Comparison of ENCODE assay signal across 15 cellular contexts in genomic region chr3:13234664-13235063, GRCh38.
DNase-seq lines count a peak whose midpoint lies in the region; ATAC-seq and TF ChIP-seq lines count a peak whose summit lies in the region.
"Had no signal": no experiment of that assay in that cellular context is flagged by ENCODE, and none has a peak within 500 bp of the region (broad histone marks: within the 10 kb centered on the region; RNA-seq: fewer than 3 reads in every experiment).

No MANE protein-coding gene starts in this region.

- no peak for TF ChIP-seq EP300 in SK-N-SH (IDR thresholded peaks at IDR 0.05; ENCODE audit: borderline replicate concordance in 1 of 2, low read depth in 1 of 2, low read length in 1 of 2)

- H3K4me3 ChIP-seq in SK-N-SH (ENCODE audit: low read depth in 2 of 2, low read length in 1 of 2) (no peak overlapping the region), DND-41 (ENCODE audit: low read depth in 1 of 2, low read length in 2 of 2) (no peak overlapping the region), OCI-LY3 (ENCODE audit: low read length) (peak overlapping the region; percentile 11)
- H3K4me3 ChIP-seq: hepatocyte, suprapubic skin had no signal

- H3K4me1 Mint-ChIP-seq in naive B cell = peaks cover 29 to 40% (median 34%) of the 10 kb centered on the region in 3 donors

- no peaks in the 10 kb centered on the region for H3K36me3 ChIP-seq in SK-N-SH (replicated peaks in 1 of 2; ENCODE audit: control insufficient read depth in 1 of 2, insufficient read depth in 2 of 2, low read length in 1 of 2)
- no peaks in the 10 kb centered on the region for H3K36me3 ChIP-seq in DND-41 (ENCODE audit: insufficient read depth, low read length)
- no peaks in the 10 kb centered on the region for H3K36me3 ChIP-seq in OCI-LY3 (replicated peaks; ENCODE audit: low read depth, low read length)
- H3K36me3 ChIP-seq: suprapubic skin had no signal

- no peaks in the 10 kb centered on the region for H3K4me1 ChIP-seq in SK-N-SH (ENCODE audit: control insufficient read depth in 1 of 2, insufficient read depth in 2 of 2, low read depth in 1 of 2, low read length in 1 of 2)
- peaks cover 40% of the 10 kb centered on the region for H3K4me1 ChIP-seq in DND-41 (ENCODE audit: insufficient read depth, low read length)
- peaks cover 23% of the 10 kb centered on the region for H3K4me1 ChIP-seq in OCI-LY3 (ENCODE audit: low read length)

- no peaks in the 10 kb centered on the region for H3F3A ChIP-seq in SK-N-SH (replicated peaks; ENCODE audit: insufficient read depth)

- no peak overlapping the region for H3K4me2 ChIP-seq in SK-N-SH
- peak overlapping the region; percentile 38; the same call in 1 of the 2 replicates for H3K4me2 ChIP-seq in DND-41 (ENCODE audit: insufficient read depth, low read length)
- H3K4me2 ChIP-seq in OCI-LY3 (ENCODE audit: low read length) = peak overlapping the region; percentile 58
- H3K4me2 ChIP-seq: hepatocyte had no signal

- peak overlapping the region in 7 of 8 donors; percentile 48 to 87 (median 80) for H3K4me3 Mint-ChIP-seq in naive B cell

- no peak for TF ChIP-seq RAD21 in SK-N-SH (IDR thresholded peaks at IDR 0.05; ENCODE audit: low read length)

- TF ChIP-seq CTCF in SK-N-SH (IDR thresholded peaks at IDR 0.05) (no peak), DND-41 (IDR thresholded peaks at IDR 0.05; ENCODE audit: borderline replicate concordance, extremely low read depth, low read length, poor library complexity, severe bottlenecking) (no peak), OCI-LY3 (IDR thresholded peaks at IDR 0.05; ENCODE audit: low read depth, low read length) (no peak)

- DNase-seq in SK-N-SH (peak; percentile 19), DND-41 (no peak), naive B cell (no peak), iPS-NIHi11 (ENCODE audit: low spot score) (no peak), erythroblast (lab: John Stamatoyannopoulos, UW) (no peak)
- DNase-seq: GF-D8, MV-4-11, NCI-H2081, NCI-H774, retina had no signal

- no peaks in the 10 kb centered on the region for H3K9me2 ChIP-seq in SK-N-SH

- H3K9me3 ChIP-seq in SK-N-SH (no peaks in the 10 kb centered on the region), DND-41 (ENCODE audit: insufficient read depth, low read length, severe bottlenecking) (no peaks in the 10 kb centered on the region), OCI-LY3 (ENCODE audit: insufficient read depth, low read length) (no peaks in the 10 kb centered on the region)
- H3K9me3 ChIP-seq: suprapubic skin had no signal

- POLR2A ChIA-PET in SK-N-SH (lab: Yijun Ruan, JAX) = no interaction called here

- WGBS in SK-N-SH (ENCODE audit: low lambda C conversion rate) = 44% methylated on average over 9 of the region's 9 CpGs

- no peaks in the 10 kb centered on the region for H3K79me2 ChIP-seq in SK-N-SH (ENCODE audit: insufficient read depth)
- no peaks in the 10 kb centered on the region for H3K79me2 ChIP-seq in DND-41 (ENCODE audit: insufficient read depth, low read length)
- H3K79me2 ChIP-seq in OCI-LY3 (ENCODE audit: low read length) = no peaks in the 10 kb centered on the region
- H3K79me2 ChIP-seq: hepatocyte had no signal

- no peak for TF ChIP-seq POLR2A in erythroblast (IDR thresholded peaks at IDR 0.05; ENCODE audit: low read length)

- H3K36me3 Mint-ChIP-seq in naive B cell = no peaks in the 10 kb centered on the region

- H3K27ac Mint-ChIP-seq in naive B cell = peak overlapping the region in 4 of 6 donors; percentile 19 to 84 (median 71)

- H4K20me1 ChIP-seq in SK-N-SH (ENCODE audit: insufficient read depth) (no peaks in the 10 kb centered on the region), DND-41 (ENCODE audit: insufficient read depth, low read length) (0 out of 2 replicates have a peak, but pooled peaks cover 3% of the 10 kb centered on the region), OCI-LY3 (ENCODE audit: insufficient read depth, low read length) (no peaks in the 10 kb centered on the region)

- no peak for ATAC-seq in SK-N-SH treated with all-trans-retinoic acid at 6 μM for 48 hours
- peak; percentile 41 for ATAC-seq in DND-41 (ENCODE audit: insufficient read depth, low read depth)
- ATAC-seq in naive B cell (ENCODE audit: low read depth in 2 of 2) = peak; percentile 18 to 34
- ATAC-seq in GM19324 (IDR thresholded peaks at IDR 0.05; ENCODE audit: low FRiP score, unreplicated experiment) = no peak

- H3K27me3 ChIP-seq in SK-N-SH (ENCODE audit: insufficient read depth) = no peaks in the 10 kb centered on the region; the same call in 1 of the 2 replicates
- H3K27me3 ChIP-seq in DND-41 (ENCODE audit: insufficient read depth, low read length, poor library complexity) = no peaks in the 10 kb centered on the region
- peaks cover 41% of the 10 kb centered on the region for H3K27me3 ChIP-seq in OCI-LY3 (ENCODE audit: low read depth, low read length)

- H3K9me3 Mint-ChIP-seq in naive B cell = no peaks in the 10 kb centered on the region

- H2AFZ ChIP-seq in SK-N-SH (ENCODE audit: low read depth) (no peak overlapping the region), DND-41 (ENCODE audit: low read depth, low read length) (no peak overlapping the region), OCI-LY3 (ENCODE audit: low read depth, low read length) (peak overlapping the region; percentile 92)
- H2AFZ ChIP-seq: hepatocyte had no signal

- CTCF ChIA-PET in SK-N-SH (lab: Yijun Ruan, JAX) = interaction anchor here (1.1 kb wide), 1 partner anchor 13 kb away, joined by 3 read pairs; no protein-coding TSS in a partner anchor

- H3K27me3 Mint-ChIP-seq in naive B cell = peaks cover 9 to 27% (median 11%) of the 10 kb centered on the region in 3 donors

- no peak overlapping the region for H3K27ac ChIP-seq in SK-N-SH (ENCODE audit: low read depth in 2 of 2, low read length in 1 of 2)
- H3K27ac ChIP-seq in DND-41 (ENCODE audit: low read length) = peak overlapping the region; percentile 43
- H3K27ac ChIP-seq in OCI-LY3 (ENCODE audit: low read length) = no peak overlapping the region
- H3K27ac ChIP-seq: hepatocyte, suprapubic skin had no signal

- H3K9ac ChIP-seq in SK-N-SH (no peak overlapping the region), DND-41 (ENCODE audit: low read depth, low read length) (peak overlapping the region; percentile 2; the same call in 1 of the 2 replicates), OCI-LY3 (ENCODE audit: low read length) (no peak overlapping the region; the same call in 1 of the 2 replicates)

TF ChIP-seq in SK-N-SH, 30 proteins besides CTCF, POLR2A, EP300 and RAD21:
- no peak for TF ChIP-seq USF1 (IDR thresholded peaks at IDR 0.05; ENCODE audit: borderline replicate concordance, low read depth)
- no peak for TF ChIP-seq EZH2phosphoT487 (IDR thresholded peaks at IDR 0.05; ENCODE audit: borderline replicate concordance, low read depth)
- no peak for TF ChIP-seq MXI1 (IDR thresholded peaks at IDR 0.05; ENCODE audit: low read depth, low read length)
- TF ChIP-seq RCOR1 (IDR thresholded peaks at IDR 0.05; ENCODE audit: low read length) = no peak
- no peak for TF ChIP-seq RXRA (IDR thresholded peaks at IDR 0.05; ENCODE audit: borderline replicate concordance, low read depth)
- no peak for TF ChIP-seq FOXJ3 (CRISPR knock-in tag; IDR thresholded peaks at IDR 0.05)
- no peak for TF ChIP-seq YY1 (IDR thresholded peaks at IDR 0.05; ENCODE audit: low read depth)
- no peak for TF ChIP-seq JUND (IDR thresholded peaks at IDR 0.05)
- no peak for TF ChIP-seq MEF2A (IDR thresholded peaks at IDR 0.05; ENCODE audit: borderline replicate concordance, low read depth)

TF ChIP-seq in SK-N-SH treated with all-trans-retinoic acid at 6 μM for 48 hours, 23 proteins besides CTCF, POLR2A, EP300 and RAD21:
- TF ChIP-seq PATZ1 (CRISPR knock-in tag; IDR thresholded peaks at IDR 0.05; ENCODE audit: borderline replicate concordance) = no peak

Comparison
In these comparisons a context has a peak if more than half of its experiments do, and no peak if none do; other contexts are left out.
1. ATAC-seq: peak in DND-41 (single experiment) and naive B cell (2 of 2); none in SK-N-SH treated with all-trans-retinoic acid at 6 μM for 48 hours (single experiment) and GM19324 (single experiment).